ENCODE assay signal across 20 cellular contexts in the genomic region with DNA sequence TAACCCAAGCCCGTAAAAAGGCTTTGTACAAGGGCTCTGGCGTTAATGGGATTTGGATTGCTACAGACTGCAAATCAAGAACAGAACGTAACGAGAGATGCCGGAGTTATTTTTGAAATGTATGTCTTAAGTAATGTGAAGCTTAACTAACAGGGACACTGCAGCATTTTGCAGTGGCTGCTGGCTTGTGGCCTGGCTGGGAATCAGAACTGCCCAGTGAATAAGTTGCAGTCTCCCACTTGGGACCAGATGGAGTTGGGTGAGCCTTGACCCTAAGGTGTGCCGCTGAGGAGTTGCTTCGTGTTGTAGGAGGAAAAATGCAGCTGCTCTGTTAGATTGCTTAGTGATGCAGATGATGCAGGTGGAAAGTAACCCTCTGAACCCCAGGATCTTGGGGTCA.
"Had no signal": no experiment of that assay in that cellular context is flagged by ENCODE, and none has a peak within 500 bp of the region (broad histone marks: within the 10 kb centered on the region; RNA-seq: fewer than 3 reads in every experiment).

No MANE protein-coding gene starts in this region.

- H3K9me3 Mint-ChIP-seq: nephron had no signal

- FAIRE-seq: colon, frontal cortex, pancreas had no signal

- H3K36me3 ChIP-seq: left lung, lower lobe of right lung, pancreas, right lobe of liver, suprapubic skin, thyroid gland, upper lobe of right lung, vagina had no signal

- H3K27ac ChIP-seq: left lung, lower lobe of right lung, pancreas, right lobe of liver, suprapubic skin, thyroid gland, upper lobe of right lung, vagina had no signal

- H3K4me1 ChIP-seq: lower lobe of right lung, pancreas, right lobe of liver, suprapubic skin, upper lobe of right lung, vagina had no signal

- H3K4me3 ChIP-seq: left lung, lower lobe of right lung, pancreas, right lobe of liver, suprapubic skin, thyroid gland, upper lobe of right lung, vagina had no signal

- H3K4me1 Mint-ChIP-seq: memory B cell had no signal

- H3K4me3 Mint-ChIP-seq: memory B cell, nephron had no signal

- ATAC-seq: pancreas, right lobe of liver, upper lobe of right lung had no signal

- DNase-seq: cerebellar nuclear complex; dermis blood vessel endothelial cell; left lung; lower lobe of right lung; midbrain; occipital lobe; pancreas; right lobe of liver; stimulated activated CD4-positive, alpha-beta T cell treated with anti-CD3 and anti-CD28 coated beads, Interleukin-2, amount 100 ng/mL, for 24 hours; stimulated activated CD4-positive, alpha-beta T cell treated with anti-CD3 and anti-CD28 coated beads, Interleukin-4, amount 100 ng/mL, for 4 hours; stimulated activated naive CD4-positive, alpha-beta T cell; thyroid gland; upper lobe of right lung had no signal

- H3K36me3 Mint-ChIP-seq: memory B cell had no signal

- H3K27ac Mint-ChIP-seq: memory B cell, nephron, progenitor cell of endocrine pancreas had no signal

- H3K9me3 ChIP-seq: left lung, lower lobe of right lung, pancreas, right lobe of liver, suprapubic skin, thyroid gland, upper lobe of right lung, vagina had no signal

- H3K27me3 Mint-ChIP-seq: memory B cell had no signal

- H3K27me3 ChIP-seq: left lung, pancreas, right lobe of liver, suprapubic skin, thyroid gland, upper lobe of right lung, vagina had no signal
